In genomic region chr21:39094847-39095525, GRCh38 we compare ENCODE assay signal across 1 cellular context.
TF ChIP-seq lines count a peak whose summit lies in the region.

No MANE protein-coding gene starts in this region.

TF ChIP-seq in HepG2, 621 proteins besides CTCF, POLR2A, EP300 and RAD21 (continued from another document and continues in another):
- TF ChIP-seq ZNF646 (CRISPR knock-in tag; IDR thresholded peaks at IDR 0.05) = peak; percentile 83; the same call in 1 of the 2 replicates
- no peak for TF ChIP-seq ZSCAN12 (CRISPR knock-in tag; IDR thresholded peaks at IDR 0.05)
- peak; percentile 71 for TF ChIP-seq ASH2L (IDR thresholded peaks at IDR 0.05; ENCODE audit: insufficient read length, low read depth, low read length)
- TF ChIP-seq MBNL3 (CRISPR knock-in tag; conservative IDR thresholded peaks at IDR 0.05) = no peak
- TF ChIP-seq KIAA2018 (CRISPR knock-in tag; IDR thresholded peaks at IDR 0.05; ENCODE audit: borderline replicate concordance) = no peak
- TF ChIP-seq ZNF343 (CRISPR knock-in tag; IDR thresholded peaks at IDR 0.05) = no peak
- no peak for TF ChIP-seq IRX3 (CRISPR knock-in tag; IDR thresholded peaks at IDR 0.05; ENCODE audit: borderline replicate concordance, low read depth)
- TF ChIP-seq USF2 (IDR thresholded peaks at IDR 0.05; ENCODE audit: low read depth, low read length) = no peak
- TF ChIP-seq USF2 (CRISPR knock-in tag; IDR thresholded peaks at IDR 0.05; ENCODE audit: borderline replicate concordance) = no peak
- no peak for TF ChIP-seq ZNF615 (CRISPR knock-in tag; IDR thresholded peaks at IDR 0.05; ENCODE audit: borderline replicate concordance)
- no peak for TF ChIP-seq KLF9 (CRISPR knock-in tag; IDR thresholded peaks at IDR 0.05; ENCODE audit: low read depth)
- no peak; the same call in 1 of the 2 replicates for TF ChIP-seq ZNF790 (CRISPR knock-in tag; IDR thresholded peaks at IDR 0.05; ENCODE audit: borderline replicate concordance)
- TF ChIP-seq ZHX1 (CRISPR knock-in tag; IDR thresholded peaks at IDR 0.05; ENCODE audit: low read depth) = 0 out of 2 replicates have a peak, but pooled peaks have one; percentile 30
- TF ChIP-seq KLF16 (CRISPR knock-in tag; IDR thresholded peaks at IDR 0.05) = peak in 1 of 2 experiments; percentile 37; a peak in 1 of 4 replicates
- TF ChIP-seq CC2D1A (CRISPR knock-in tag; IDR thresholded peaks at IDR 0.05) = no peak
- TF ChIP-seq SP5 (CRISPR knock-in tag; IDR thresholded peaks at IDR 0.05; ENCODE audit: borderline replicate concordance, low read depth) = no peak
- TF ChIP-seq NKX3-1 (CRISPR knock-in tag; IDR thresholded peaks at IDR 0.05) = no peak
- peak; percentile 96 for TF ChIP-seq GATA4 (IDR thresholded peaks at IDR 0.05; ENCODE audit: borderline replicate concordance, low read depth)
- no peak for TF ChIP-seq ZSCAN5A (CRISPR knock-in tag; IDR thresholded peaks at IDR 0.05; ENCODE audit: borderline replicate concordance)
- TF ChIP-seq REL (CRISPR knock-in tag; conservative IDR thresholded peaks at IDR 0.05) = no peak
- TF ChIP-seq LBX2 (CRISPR knock-in tag; IDR thresholded peaks at IDR 0.05; ENCODE audit: borderline replicate concordance) = no peak
- no peak for TF ChIP-seq ZNF138 (CRISPR knock-in tag; IDR thresholded peaks at IDR 0.05; ENCODE audit: low read depth)
- TF ChIP-seq NFYC (CRISPR knock-in tag; IDR thresholded peaks at IDR 0.05) = no peak
- TF ChIP-seq ZFP1 (CRISPR knock-in tag; IDR thresholded peaks at IDR 0.05) = no peak
- TF ChIP-seq CREB1 (IDR thresholded peaks at IDR 0.05) = peak; percentile 86
- no peak for TF ChIP-seq CREB1 (CRISPR knock-in tag; IDR thresholded peaks at IDR 0.05)
- TF ChIP-seq ZBTB8A (CRISPR knock-in tag; IDR thresholded peaks at IDR 0.05; ENCODE audit: borderline replicate concordance, low read depth) = no peak
- no peak for TF ChIP-seq NFATC3 (CRISPR knock-in tag; IDR thresholded peaks at IDR 0.05)
- no peak for TF ChIP-seq ZNF260 (CRISPR knock-in tag; IDR thresholded peaks at IDR 0.05; ENCODE audit: borderline replicate concordance, low read depth)
- peak; percentile 84 for TF ChIP-seq ISL2 (CRISPR knock-in tag; IDR thresholded peaks at IDR 0.05)
- no peak for TF ChIP-seq SAFB2 (CRISPR knock-in tag; IDR thresholded peaks at IDR 0.05; ENCODE audit: borderline replicate concordance, low read depth)
- TF ChIP-seq DDIT3 (CRISPR knock-in tag; IDR thresholded peaks at IDR 0.05) = no peak
- no peak for TF ChIP-seq ZNF552 (CRISPR knock-in tag; IDR thresholded peaks at IDR 0.05; ENCODE audit: borderline replicate concordance)
- 0 out of 2 replicates have a peak, but pooled peaks have one; percentile 22 for TF ChIP-seq ZNF256 (CRISPR knock-in tag; conservative IDR thresholded peaks at IDR 0.05)
- TF ChIP-seq ZNF18 (CRISPR knock-in tag; IDR thresholded peaks at IDR 0.05; ENCODE audit: insufficient replicate concordance) = no peak
